ENCODE assay signal across 26 cellular contexts in genomic region chr14:94225460-94225989, GRCh38. TPM values are rescaled to one million over a fixed set of nuclear protein-coding genes. Genes with fewer than 3 reads are reported as not detected.
"Had no signal": no experiment of that assay in that cellular context is flagged by ENCODE, and none has a peak within 500 bp of the region (broad histone marks: within the 10 kb centered on the region; RNA-seq: fewer than 3 reads in every experiment).

No MANE protein-coding gene starts in this region.

- H3K36me3 ChIP-seq: left ventricle myocardium inferior, pancreas, prostate gland, stomach, thyroid gland, upper lobe of right lung had no signal

- ATAC-seq: left colon; natural killer cell treated with Interleukin-12 subunit alpha and Interleukin-12 subunit beta and Interleukin-15 and Interleukin-18, amount 100 ng/mL, for 72 hours; pancreas; right cardiac atrium; sciatic nerve; stimulated activated naive CD8-positive, alpha-beta T cell treated with anti-CD3 and anti-CD28 coated beads, Interleukin-15, Interleukin-2, amounts not matched to agents 100 U/mL and 50 U/mL, for 24 hours; upper lobe of right lung had no signal

- H3K9me3 ChIP-seq: pancreas, prostate gland, testis, thyroid gland, upper lobe of right lung had no signal

- H3K4me1 Mint-ChIP-seq: mesothelial cell of epicardium had no signal

- H3K27ac Mint-ChIP-seq: mesothelial cell of epicardium; natural killer cell treated with Interleukin-12 subunit alpha and Interleukin-12 subunit beta and Interleukin-15 and Interleukin-18, amount 100 ng/mL, for 72 hours; stimulated activated naive B cell treated with anti-CD40 and anti-IgM and Interleukin-4, amounts not matched to agents 10 μg/mL and 1 μg/mL and 100 μg/mL, for 72 hours had no signal

- H3K4me1 ChIP-seq: pancreas, prostate gland, stomach, testis, thyroid gland, upper lobe of right lung had no signal

- H3K36me3 Mint-ChIP-seq: mesothelial cell of epicardium; stimulated activated naive B cell treated with anti-CD40 and anti-IgM and Interleukin-4, amounts not matched to agents 10 μg/mL and 1 μg/mL and 100 μg/mL, for 72 hours had no signal

- H3K27me3 ChIP-seq: pancreas, stomach, testis, thyroid gland, upper lobe of right lung had no signal

- H3K27ac ChIP-seq: left ventricle myocardium inferior, pancreas, prostate gland, skin epidermis, stomach, testis, thyroid gland, upper lobe of right lung had no signal

- DNase-seq: hippocampal formation; kidney glomerular epithelial cell; left colon; left ventricle myocardium inferior; mesendoderm; naive B cell; pancreas; posterior cingulate gyrus; retina; right cardiac atrium; stimulated activated CD4-positive, alpha-beta T cell treated with anti-CD3 and anti-CD28 coated beads, Interleukin-12 subunit alpha, Interleukin-12 subunit beta, amount 100 ng/mL, for 4 hours; stimulated activated CD4-positive, alpha-beta T cell treated with anti-CD3 and anti-CD28 coated beads, Interleukin-15, amount 100 ng/mL, for 24 hours; stimulated activated CD4-positive, alpha-beta T cell treated with anti-CD3 and anti-CD28 coated beads, Interleukin-2, amount 100 ng/mL, for 24 hours; stimulated activated CD4-positive, alpha-beta T cell treated with anti-CD3 and anti-CD28 coated beads, Interleukin-4, amount 100 ng/mL, for 1 hour; stimulated activated naive B cell treated with anti-CD40 and anti-IgM and Interleukin-4, amounts not matched to agents 10 μg/mL and 1 μg/mL and 100 μg/mL, for 72 hours; stimulated activated naive CD8-positive, alpha-beta T cell treated with anti-CD3 and anti-CD28 coated beads, Interleukin-15, Interleukin-2, amounts not matched to agents 100 U/mL and 50 U/mL, for 24 hours; stomach; testis; thyroid gland; upper lobe of right lung had no signal

- H3K4me3 Mint-ChIP-seq: mesothelial cell of epicardium; natural killer cell treated with Interleukin-12 subunit alpha and Interleukin-12 subunit beta and Interleukin-15 and Interleukin-18, amount 100 ng/mL, for 72 hours; stimulated activated naive B cell treated with anti-CD40 and anti-IgM and Interleukin-4, amounts not matched to agents 10 μg/mL and 1 μg/mL and 100 μg/mL, for 72 hours had no signal

- H3K4me3 ChIP-seq: left ventricle myocardium inferior, lung, pancreas, prostate gland, skin epidermis, stomach, testis, thyroid gland, upper lobe of right lung had no signal

RNA-seq across cellular contexts. Expression of gene PPP4R4, which starts 51.4 kb away (rescaled TPM):
- total RNA-seq: left ventricle myocardium inferior had no signal
